Comparison of ENCODE assay signal across 31 cellular contexts in the genomic region with DNA sequence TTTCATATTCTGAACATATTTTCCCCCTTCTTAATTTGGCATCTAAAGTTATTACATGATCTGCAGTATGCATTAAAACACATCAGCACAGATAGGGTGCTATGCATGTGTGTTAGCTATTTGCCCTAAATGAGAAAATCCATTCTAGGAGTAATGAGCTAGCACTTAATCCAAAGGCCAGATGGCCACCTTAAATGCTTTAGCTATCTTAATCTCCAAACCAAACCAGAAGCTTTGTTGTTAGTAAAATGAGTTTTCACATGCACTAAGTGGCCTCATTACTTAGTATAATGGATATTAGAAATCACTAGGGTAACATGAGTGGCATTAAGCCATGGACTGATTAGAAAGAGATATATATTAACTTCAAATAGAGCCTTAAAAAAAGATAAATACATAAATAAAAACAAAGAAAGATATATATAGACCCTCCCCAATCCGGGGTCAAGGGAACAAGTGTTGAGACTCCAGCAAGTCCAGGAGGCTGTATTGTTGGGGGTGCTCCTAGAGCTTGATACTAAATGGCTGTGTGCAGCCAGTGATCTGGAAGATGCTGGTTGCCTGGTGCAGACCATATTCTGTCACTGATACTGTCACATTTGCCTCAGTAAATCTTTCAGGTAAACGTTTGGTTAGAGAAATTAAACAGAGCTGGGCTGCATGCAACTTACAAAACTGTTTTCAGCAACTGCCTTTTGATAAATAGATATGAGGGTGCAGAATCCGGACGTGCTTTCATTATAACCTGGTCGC.
DNase-seq lines count a peak whose midpoint lies in the region; ATAC-seq and TF ChIP-seq lines count a peak whose summit lies in the region.
"Had no signal": no experiment of that assay in that cellular context is flagged by ENCODE, and none has a peak within 500 bp of the region (broad histone marks: within the 10 kb centered on the region; RNA-seq: fewer than 3 reads in every experiment).

No MANE protein-coding gene starts in this region.

- no peak overlapping the region for H2AFZ ChIP-seq in hepatocyte

- H3K9me3 ChIP-seq in hepatocyte (ENCODE audit: low read depth) (no peaks in the 10 kb centered on the region), tibial artery (no peaks in the 10 kb centered on the region)
- H3K9me3 ChIP-seq: MG63, prostate gland, sigmoid colon had no signal

- H3K36me3 ChIP-seq in hepatocyte (replicated peaks; ENCODE audit: insufficient read depth, low read depth), result no peaks in the 10 kb centered on the region
- H3K36me3 ChIP-seq in tibial artery, result peaks cover 17 to 30% (median 22%) of the 10 kb centered on the region in 3 donors
- H3K36me3 ChIP-seq: MG63, prostate gland had no signal

- ATAC-seq in SK-N-SH treated with all-trans-retinoic acid at 6 μM for 48 hours (peak; percentile 26; the same call in 2 of the 3 replicates), GM18867 (IDR thresholded peaks at IDR 0.05; ENCODE audit: unreplicated experiment) (no peak)
- ATAC-seq: Panc1 had no signal

- TF ChIP-seq CTCF in hepatocyte (IDR thresholded peaks at IDR 0.05; ENCODE audit: poor library complexity), result no peak
- no peak for TF ChIP-seq CTCF in tibial artery (IDR thresholded peaks at IDR 0.05)

- peak overlapping the region; percentile 14 for H3K4me2 ChIP-seq in hepatocyte
- H3K4me2 ChIP-seq: KMS-11 had no signal

- intact Hi-C loops in tibial artery (cut with DNase I; ENCODE audit: low total_unique reads), result no loop called here

- no peaks in the 10 kb centered on the region for H3K9me2 ChIP-seq in hepatocyte (replicated peaks; ENCODE audit: insufficient read depth)

- no peaks in the 10 kb centered on the region for H3K27me3 ChIP-seq in hepatocyte
- no peaks in the 10 kb centered on the region for H3K27me3 ChIP-seq in tibial artery
- H3K27me3 ChIP-seq: cardiac muscle cell, MG63, sigmoid colon had no signal

- H3K79me2 ChIP-seq in hepatocyte, result no peaks in the 10 kb centered on the region

- H3K4me3 ChIP-seq in hepatocyte (no peak overlapping the region), tibial artery (no peak overlapping the region)
- H3K4me3 ChIP-seq: cardiac muscle cell, coronary artery, MG63, prostate gland, sigmoid colon had no signal

- peaks cover 6% of the 10 kb centered on the region for H3K4me1 ChIP-seq in hepatocyte (ENCODE audit: insufficient read depth)
- H3K4me1 ChIP-seq in tibial artery, result peaks cover 0 to 77% (median 11%) of the 10 kb centered on the region in 4 donors
- H3K4me1 ChIP-seq: prostate gland had no signal

- no peaks in the 10 kb centered on the region for H4K20me1 ChIP-seq in hepatocyte (ENCODE audit: insufficient read depth, poor library complexity, severe bottlenecking)

- 47% methylated on average over 5 of the region's 5 CpGs for WGBS in hepatocyte (ENCODE audit: low lambda C conversion rate, missing lambda C conversion rate)

- H3K27ac ChIP-seq in hepatocyte (no peak overlapping the region), tibial artery (peak overlapping the region; percentile 25 to 54)
- H3K27ac ChIP-seq: cardiac muscle cell, KMS-11, prostate gland, sigmoid colon had no signal

- peak; percentile 20 to 83 for DNase-seq in NCI-H524 (lab: John Stamatoyannopoulos, UW)
- DNase-seq in hepatocyte (ENCODE audit: low spot score), result no peak
- DNase-seq in tibial artery, result no peak
- no peak for DNase-seq in activated T-cell treated with anti-CD3 and anti-CD28 coated beads for 4 hours
- no peak for DNase-seq in NCI-H2227 treated with DMSO at 0.1 percent for 48 hours (lab: John Stamatoyannopoulos, UW)
- DNase-seq: activated CD4-positive, alpha-beta T cell treated with anti-CD3 and anti-CD28 coated beads, Interleukin-2, amount 10 ng/mL, durations not matched to agents 7 days and 5 days; activated effector memory CD4-positive, alpha-beta T cell treated with anti-CD3 and anti-CD28 coated beads, Interleukin-2, amount 50 U/mL, for 16 hours; activated naive CD8-positive, alpha-beta T cell treated with anti-CD3 and anti-CD28 coated beads, Interleukin-2, amount 10 ng/mL, durations not matched to agents 7 days and 5 days; activated T-cell treated with anti-CD3 and anti-CD28 coated beads, Interleukin-2, amount 50 U/mL, for 24 hours; aorta; C1 segment of cervical spinal cord; COR-L47; DND-41; effector CD8-positive, alpha-beta T cell; kidney; MG63; NCI-H1105; NCI-H187; NCI-H510A treated with DMSO at 0.1 percent for 48 hours; SHP77 treated with DMSO at 0.1 percent for 48 hours; sigmoid colon; stimulated activated CD4-positive, alpha-beta T cell treated with anti-CD3 and anti-CD28 coated beads, Interleukin-4, amount 100 ng/mL, for 1 hour; SW 1271; trophoblast cell had no signal

TF ChIP-seq in SK-N-SH treated with all-trans-retinoic acid at 6 μM for 48 hours, 23 proteins besides CTCF, POLR2A, EP300 and RAD21:
- TF ChIP-seq ARNTL (CRISPR knock-in tag; IDR thresholded peaks at IDR 0.05; ENCODE audit: borderline replicate concordance, low read depth), result no peak
- no peak for TF ChIP-seq RARB (CRISPR knock-in tag; IDR thresholded peaks at IDR 0.05)
- peak; percentile 90 for TF ChIP-seq TCF4 (CRISPR knock-in tag; IDR thresholded peaks at IDR 0.05; ENCODE audit: borderline replicate concordance)
- TF ChIP-seq, protein P1, sequence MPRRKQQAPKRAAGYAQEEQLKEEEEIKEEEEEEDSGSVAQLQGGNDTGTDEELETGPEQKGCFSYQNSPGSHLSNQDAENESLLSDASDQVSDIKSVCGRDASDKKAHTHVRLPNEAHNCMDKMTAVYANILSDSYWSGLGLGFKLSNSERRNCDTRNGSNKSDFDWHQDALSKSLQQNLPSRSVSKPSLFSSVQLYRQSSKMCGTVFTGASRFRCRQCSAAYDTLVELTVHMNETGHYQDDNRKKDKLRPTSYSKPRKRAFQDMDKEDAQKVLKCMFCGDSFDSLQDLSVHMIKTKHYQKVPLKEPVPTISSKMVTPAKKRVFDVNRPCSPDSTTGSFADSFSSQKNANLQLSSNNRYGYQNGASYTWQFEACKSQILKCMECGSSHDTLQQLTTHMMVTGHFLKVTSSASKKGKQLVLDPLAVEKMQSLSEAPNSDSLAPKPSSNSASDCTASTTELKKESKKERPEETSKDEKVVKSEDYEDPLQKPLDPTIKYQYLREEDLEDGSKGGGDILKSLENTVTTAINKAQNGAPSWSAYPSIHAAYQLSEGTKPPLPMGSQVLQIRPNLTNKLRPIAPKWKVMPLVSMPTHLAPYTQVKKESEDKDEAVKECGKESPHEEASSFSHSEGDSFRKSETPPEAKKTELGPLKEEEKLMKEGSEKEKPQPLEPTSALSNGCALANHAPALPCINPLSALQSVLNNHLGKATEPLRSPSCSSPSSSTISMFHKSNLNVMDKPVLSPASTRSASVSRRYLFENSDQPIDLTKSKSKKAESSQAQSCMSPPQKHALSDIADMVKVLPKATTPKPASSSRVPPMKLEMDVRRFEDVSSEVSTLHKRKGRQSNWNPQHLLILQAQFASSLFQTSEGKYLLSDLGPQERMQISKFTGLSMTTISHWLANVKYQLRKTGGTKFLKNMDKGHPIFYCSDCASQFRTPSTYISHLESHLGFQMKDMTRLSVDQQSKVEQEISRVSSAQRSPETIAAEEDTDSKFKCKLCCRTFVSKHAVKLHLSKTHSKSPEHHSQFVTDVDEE (CRISPR knock-in tag; IDR thresholded peaks at IDR 0.05), result peak; percentile 51; the same call in 1 of the 2 replicates
- TF ChIP-seq ZNF565 (CRISPR knock-in tag; conservative IDR thresholded peaks at IDR 0.05; ENCODE audit: low read depth), result no peak
- TF ChIP-seq ISL1 (CRISPR knock-in tag; IDR thresholded peaks at IDR 0.05), result peak; percentile 56

Comparison
In these comparisons a context has a peak if more than half of its experiments do, and no peak if none do; other contexts are left out.
1. DNase-seq: peak in NCI-H524 (2 of 2); none in hepatocyte (single experiment), tibial artery (0 of 2), activated T-cell treated with anti-CD3 and anti-CD28 coated beads for 4 hours (single experiment) and NCI-H2227 treated with DMSO at 0.1 percent for 48 hours (single experiment).